ENCODE assay signal across 2 cellular contexts in the genomic region with DNA sequence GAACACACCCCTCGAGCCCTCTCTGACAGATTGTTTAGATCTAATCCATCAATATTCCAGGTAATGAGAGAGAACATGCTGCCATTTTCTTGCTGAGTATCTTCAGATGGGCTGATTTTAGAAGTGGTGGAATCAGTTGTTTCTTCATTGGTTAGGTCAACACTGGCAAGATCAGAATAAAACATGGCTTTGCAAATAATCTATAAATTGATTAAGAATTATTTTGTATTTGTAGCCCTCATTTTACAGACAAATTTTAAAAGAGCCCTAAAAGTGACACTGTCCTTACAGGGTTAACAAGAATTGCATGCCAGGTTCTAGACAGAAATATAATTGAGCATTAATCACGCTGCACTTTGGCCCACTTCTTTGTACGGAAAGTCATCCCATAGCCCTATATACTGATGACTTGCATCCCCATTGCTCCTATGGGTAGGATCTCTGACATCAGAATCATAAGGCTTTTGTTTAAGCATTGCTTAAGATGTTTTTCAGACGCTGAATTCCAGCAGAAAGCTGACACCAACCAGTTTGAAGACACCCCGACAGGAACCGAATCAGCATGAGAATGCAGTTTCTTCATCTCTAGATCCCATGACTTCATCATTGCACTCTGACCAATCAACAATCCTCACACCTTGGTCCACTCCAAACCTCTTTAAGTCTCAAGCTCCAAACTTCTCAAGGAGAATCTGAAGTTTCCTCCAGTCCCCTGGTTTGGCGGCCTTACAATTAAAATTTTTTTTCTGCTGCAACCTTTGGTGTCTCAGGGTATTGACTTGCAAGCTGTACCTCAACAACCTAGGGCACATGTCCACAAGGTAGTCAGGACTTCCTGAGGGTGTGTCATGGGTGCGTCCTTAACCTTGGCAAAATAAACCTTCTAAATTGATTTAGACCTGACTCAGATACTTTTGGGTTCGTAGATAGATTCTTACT.
TF ChIP-seq lines count a peak whose summit lies in the region.

No MANE protein-coding gene starts in this region.

TF ChIP-seq in HepG2, 621 proteins besides CTCF, POLR2A, EP300 and RAD21:
- TF ChIP-seq REPIN1 (CRISPR knock-in tag; IDR thresholded peaks at IDR 0.05; ENCODE audit: borderline replicate concordance, low read depth): no peak
- no peak for TF ChIP-seq ZNF713 (CRISPR knock-in tag; IDR thresholded peaks at IDR 0.05)
- no peak for TF ChIP-seq SIX1 (CRISPR knock-in tag; IDR thresholded peaks at IDR 0.05; ENCODE audit: borderline replicate concordance)
- TF ChIP-seq, protein P1, sequence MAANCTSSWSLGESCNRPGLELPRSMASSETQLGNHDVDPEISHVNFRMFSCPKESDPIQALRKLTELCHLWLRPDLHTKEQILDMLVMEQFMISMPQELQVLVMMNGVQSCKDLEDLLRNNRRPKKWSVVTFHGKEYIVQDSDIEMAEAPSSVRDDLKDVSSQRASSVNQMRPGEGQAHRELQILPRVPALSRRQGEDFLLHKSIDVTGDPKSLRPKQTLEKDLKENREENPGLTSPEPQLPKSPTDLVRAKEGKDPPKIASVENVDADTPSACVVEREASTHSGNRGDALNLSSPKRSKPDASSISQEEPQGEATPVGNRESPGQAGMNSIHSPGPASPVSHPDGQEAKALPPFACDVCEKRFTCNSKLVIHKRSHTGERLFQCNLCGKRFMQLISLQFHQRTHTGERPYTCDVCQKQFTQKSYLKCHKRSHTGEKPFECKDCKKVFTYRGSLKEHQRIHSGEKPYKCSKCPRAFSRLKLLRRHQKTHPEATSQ (CRISPR knock-in tag; IDR thresholded peaks at IDR 0.05; ENCODE audit: borderline replicate concordance): no peak
- TF ChIP-seq, protein P2, sequence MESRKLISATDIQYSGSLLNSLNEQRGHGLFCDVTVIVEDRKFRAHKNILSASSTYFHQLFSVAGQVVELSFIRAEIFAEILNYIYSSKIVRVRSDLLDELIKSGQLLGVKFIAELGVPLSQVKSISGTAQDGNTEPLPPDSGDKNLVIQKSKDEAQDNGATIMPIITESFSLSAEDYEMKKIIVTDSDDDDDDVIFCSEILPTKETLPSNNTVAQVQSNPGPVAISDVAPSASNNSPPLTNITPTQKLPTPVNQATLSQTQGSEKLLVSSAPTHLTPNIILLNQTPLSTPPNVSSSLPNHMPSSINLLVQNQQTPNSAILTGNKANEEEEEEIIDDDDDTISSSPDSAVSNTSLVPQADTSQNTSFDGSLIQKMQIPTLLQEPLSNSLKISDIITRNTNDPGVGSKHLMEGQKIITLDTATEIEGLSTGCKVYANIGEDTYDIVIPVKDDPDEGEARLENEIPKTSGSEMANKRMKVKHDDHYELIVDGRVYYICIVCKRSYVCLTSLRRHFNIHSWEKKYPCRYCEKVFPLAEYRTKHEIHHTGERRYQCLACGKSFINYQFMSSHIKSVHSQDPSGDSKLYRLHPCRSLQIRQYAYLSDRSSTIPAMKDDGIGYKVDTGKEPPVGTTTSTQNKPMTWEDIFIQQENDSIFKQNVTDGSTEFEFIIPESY (CRISPR knock-in tag; IDR thresholded peaks at IDR 0.05): no peak
- no peak for TF ChIP-seq ZNF550 (CRISPR knock-in tag; IDR thresholded peaks at IDR 0.05; ENCODE audit: borderline replicate concordance)
- no peak for TF ChIP-seq IRF1 (CRISPR knock-in tag; IDR thresholded peaks at IDR 0.05; ENCODE audit: low read depth)

TF ChIP-seq in K562, 482 proteins besides CTCF, POLR2A, EP300 and RAD21 (continues in another document):
- TF ChIP-seq KLF16 (IDR thresholded peaks at IDR 0.05) (no peak), BRD4 (IDR thresholded peaks at IDR 0.05) (no peak), TAF1 (IDR thresholded peaks at IDR 0.05; ENCODE audit: control insufficient read depth, extremely low read depth, insufficient read depth, low read length, severe bottlenecking) (no peak), HIVEP1 (CRISPR knock-in tag; IDR thresholded peaks at IDR 0.05) (no peak), ZNF740 (CRISPR knock-in tag; IDR thresholded peaks at IDR 0.05) (no peak), ZNF740 (tag; IDR thresholded peaks at IDR 0.05) (no peak), ZNF589 (CRISPR knock-in tag; IDR thresholded peaks at IDR 0.05; ENCODE audit: low read depth) (no peak), ZNF717 (CRISPR knock-in tag; IDR thresholded peaks at IDR 0.05) (no peak), XRCC5 (IDR thresholded peaks at IDR 0.05; ENCODE audit: low read depth, low read length) (no peak), KAT2B (IDR thresholded peaks at IDR 0.05; ENCODE audit: low read depth, low read length) (no peak), HDAC1 (IDR thresholded peaks at IDR 0.05) (0 out of 4 replicates have a peak, but pooled peaks of 1 of the 2 experiments have one; percentile 34), ESRRA (IDR thresholded peaks at IDR 0.05; ENCODE audit: borderline replicate concordance, low read depth) (0 out of 2 replicates have a peak, but pooled peaks have one; percentile 10), BACH1 (tag; IDR thresholded peaks at IDR 0.05) (peak; percentile 49; the same call in 1 of the 2 replicates), CHD4 (IDR thresholded peaks at IDR 0.05; ENCODE audit: insufficient read depth, insufficient replicate concordance, low read depth, low read length, poor library complexity, severe bottlenecking) (no peak), ZNF121 (CRISPR knock-in tag; conservative IDR thresholded peaks at IDR 0.05) (no peak), ZNF431 (CRISPR knock-in tag; IDR thresholded peaks at IDR 0.05) (no peak), NKRF (IDR thresholded peaks at IDR 0.05; ENCODE audit: borderline replicate concordance) (no peak), HCFC1 (IDR thresholded peaks at IDR 0.05; ENCODE audit: low read depth, low read length) (no peak), KAT8 (IDR thresholded peaks at IDR 0.05; ENCODE audit: low read depth) (no peak), TSHZ1 (CRISPR knock-in tag; IDR thresholded peaks at IDR 0.05) (no peak), PYGO2 (tag; IDR thresholded peaks at IDR 0.05) (no peak), ZNF124 (CRISPR knock-in tag; IDR thresholded peaks at IDR 0.05) (no peak), ZNF551 (CRISPR knock-in tag; IDR thresholded peaks at IDR 0.05) (no peak), MTA3 (IDR thresholded peaks at IDR 0.05; ENCODE audit: borderline replicate concordance) (0 out of 2 replicates have a peak, but pooled peaks have one; percentile 54), NCOR1 (IDR thresholded peaks at IDR 0.05) (no peak), HOMEZ (CRISPR knock-in tag; IDR thresholded peaks at IDR 0.05) (no peak), RBBP5 (IDR thresholded peaks at IDR 0.05; ENCODE audit: borderline replicate concordance, insufficient read depth, low read length, poor library complexity, severe bottlenecking) (no peak)
- TF ChIP-seq, protein P3, sequence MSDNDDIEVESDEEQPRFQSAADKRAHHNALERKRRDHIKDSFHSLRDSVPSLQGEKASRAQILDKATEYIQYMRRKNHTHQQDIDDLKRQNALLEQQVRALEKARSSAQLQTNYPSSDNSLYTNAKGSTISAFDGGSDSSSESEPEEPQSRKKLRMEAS (CRISPR knock-in tag; IDR thresholded peaks at IDR 0.05): no peak
- TF ChIP-seq, protein P4, sequence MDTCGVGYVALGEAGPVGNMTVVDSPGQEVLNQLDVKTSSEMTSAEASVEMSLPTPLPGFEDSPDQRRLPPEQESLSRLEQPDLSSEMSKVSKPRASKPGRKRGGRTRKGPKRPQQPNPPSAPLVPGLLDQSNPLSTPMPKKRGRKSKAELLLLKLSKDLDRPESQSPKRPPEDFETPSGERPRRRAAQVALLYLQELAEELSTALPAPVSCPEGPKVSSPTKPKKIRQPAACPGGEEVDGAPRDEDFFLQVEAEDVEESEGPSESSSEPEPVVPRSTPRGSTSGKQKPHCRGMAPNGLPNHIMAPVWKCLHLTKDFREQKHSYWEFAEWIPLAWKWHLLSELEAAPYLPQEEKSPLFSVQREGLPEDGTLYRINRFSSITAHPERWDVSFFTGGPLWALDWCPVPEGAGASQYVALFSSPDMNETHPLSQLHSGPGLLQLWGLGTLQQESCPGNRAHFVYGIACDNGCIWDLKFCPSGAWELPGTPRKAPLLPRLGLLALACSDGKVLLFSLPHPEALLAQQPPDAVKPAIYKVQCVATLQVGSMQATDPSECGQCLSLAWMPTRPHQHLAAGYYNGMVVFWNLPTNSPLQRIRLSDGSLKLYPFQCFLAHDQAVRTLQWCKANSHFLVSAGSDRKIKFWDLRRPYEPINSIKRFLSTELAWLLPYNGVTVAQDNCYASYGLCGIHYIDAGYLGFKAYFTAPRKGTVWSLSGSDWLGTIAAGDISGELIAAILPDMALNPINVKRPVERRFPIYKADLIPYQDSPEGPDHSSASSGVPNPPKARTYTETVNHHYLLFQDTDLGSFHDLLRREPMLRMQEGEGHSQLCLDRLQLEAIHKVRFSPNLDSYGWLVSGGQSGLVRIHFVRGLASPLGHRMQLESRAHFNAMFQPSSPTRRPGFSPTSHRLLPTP (IDR thresholded peaks at IDR 0.05; ENCODE audit: borderline replicate concordance, extremely low read depth, insufficient read length): no peak
- TF ChIP-seq, protein P5, sequence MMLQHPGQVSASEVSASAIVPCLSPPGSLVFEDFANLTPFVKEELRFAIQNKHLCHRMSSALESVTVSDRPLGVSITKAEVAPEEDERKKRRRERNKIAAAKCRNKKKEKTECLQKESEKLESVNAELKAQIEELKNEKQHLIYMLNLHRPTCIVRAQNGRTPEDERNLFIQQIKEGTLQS (IDR thresholded peaks at IDR 0.05): peak; percentile 81
- TF ChIP-seq, protein P5 (CRISPR knock-in tag; conservative IDR thresholded peaks at IDR 0.05): 0 out of 2 replicates have a peak, but pooled peaks have one; percentile 10
- TF ChIP-seq, protein P2 (CRISPR knock-in tag; IDR thresholded peaks at IDR 0.05): no peak
